14 cellular contexts compared by ENCODE assay signal in genomic region chr1:93905051-93905450, GRCh38. TPM values are rescaled to one million over a fixed set of nuclear protein-coding genes. Genes with fewer than 3 reads are reported as not detected.
A peak's percentile ranks its signal among the peaks of the same experiment; 100 is the strongest.
DNase-seq lines count a peak whose midpoint lies in the region; ATAC-seq, FAIRE-seq and TF ChIP-seq lines count a peak whose summit lies in the region.
"Had no signal": no experiment of that assay in that cellular context is flagged by ENCODE, and none has a peak within 500 bp of the region (broad histone marks: within the 10 kb centered on the region; RNA-seq: fewer than 3 reads in every experiment).

No MANE protein-coding gene starts in this region.

- dilution Hi-C loops in endothelial cell of umbilical vein (cut with MboI; ENCODE audit: extremely low pct_ligation_motif_present, low sequenced_read_pairs): no loop called here

- H3K9ac ChIP-seq in endothelial cell of umbilical vein (replicated peaks; ENCODE audit: extremely low read depth, insufficient read depth, low read length): no peak overlapping the region

- intact Hi-C loops in PC-9 (cut with micrococcal nuclease; ENCODE audit: unreplicated experiment): loop anchor here (5.0 kb wide), 1 partner anchor 902 kb away; no protein-coding TSS in a partner anchor
- intact Hi-C loops in endothelial cell of umbilical vein (cut with micrococcal nuclease): loop anchor here (5.0 to 10.0 kb wide), 2 partner anchors 330 to 512 kb away; partner anchors contain the start of genes ABCD3 and ARHGAP29

- POLR2A ChIA-PET in activated naive CD8-positive, alpha-beta T cell treated with anti-CD3 and anti-CD28 coated beads, Interleukin-2, amount 10 ng/mL, durations not matched to agents 7 days and 5 days (lab: Charles Lee): interaction anchor here (1.6 kb wide), 1 partner anchor 26 kb away, joined by 10 read pairs; the partner anchor contains the start of gene DNTTIP2
- POLR2A ChIA-PET in PC-9 (lab: Charles Lee; ENCODE audit: unreplicated experiment) (interaction anchor here (0.6 kb wide), 1 partner anchor 213 kb away, joined by 3 read pairs; no protein-coding TSS in a partner anchor), endothelial cell of umbilical vein (lab: Charles Lee) (interaction anchor here (1.0 kb wide), 1 partner anchor 26 kb away, joined by 3 read pairs; the partner anchor contains the start of gene DNTTIP2)

- in situ Hi-C loops in KBM-7 (cut with MboI; ENCODE audit: low pct_unique_long_range_greater_than_20kb, low sequenced_read_pairs): no loop called here

- H3K9me3 ChIP-seq in PC-9 (ENCODE audit: insufficient read depth, low read depth) (no peaks in the 10 kb centered on the region; the same call in 1 of the 2 replicates), endothelial cell of umbilical vein (replicated peaks; ENCODE audit: control insufficient read depth, insufficient read depth, low read length) (no peaks in the 10 kb centered on the region)
- H3K9me3 ChIP-seq: body of pancreas, tibial nerve had no signal

- H3K4me1 ChIP-seq in PC-9 (replicated peaks; ENCODE audit: insufficient read depth) (peaks cover 40% of the 10 kb centered on the region), endothelial cell of umbilical vein (ENCODE audit: control insufficient read depth, extremely low read depth, insufficient read depth, low read length) (peaks cover 46% of the 10 kb centered on the region)

- H3K79me2 ChIP-seq in PC-9 (ENCODE audit: low read depth) (peaks cover 92% of the 10 kb centered on the region), endothelial cell of umbilical vein (ENCODE audit: control insufficient read depth, insufficient read depth, low read length) (peaks cover 79% of the 10 kb centered on the region)

- DNase-seq in activated naive CD8-positive, alpha-beta T cell treated with anti-CD3 and anti-CD28 coated beads, Interleukin-2, amount 10 ng/mL, durations not matched to agents 7 days and 5 days: no peak
- DNase-seq in activated naive CD8-positive, alpha-beta T cell treated with anti-CD3 and anti-CD28 coated beads for 36 hours: no peak
- DNase-seq in PC-9 (peak in 1 of 2 experiments; percentile 34), endothelial cell of umbilical vein (ENCODE audit: low read depth, low spot score) (peak; percentile 56), KBM-7 (no peak)
- DNase-seq in stimulated activated effector memory CD8-positive, alpha-beta T cell treated with anti-CD3 and anti-CD28 coated beads, Interleukin-12 subunit alpha, Interleukin-12 subunit beta, amount 100 ng/mL, for 72 hours (ENCODE audit: low spot score in 2 of 2): no peak
- DNase-seq: activated CD4-positive, CD25-positive, alpha-beta regulatory T cell treated with anti-CD3 and anti-CD28 coated beads, Interleukin-2, amount 50 U/mL, for 72 hours; effector CD8-positive, alpha-beta T cell; kidney; NK-92 treated with Interleukin-12 subunit alpha and Interleukin-12 subunit beta, amount 100 ng/mL, for 24 hours had no signal

- H2AFZ ChIP-seq in PC-9 (no peak overlapping the region), endothelial cell of umbilical vein (ENCODE audit: low read depth, low read length) (no peak overlapping the region)

- H3F3A ChIP-seq in PC-9 (ENCODE audit: insufficient read depth, low read depth): peaks cover 52% of the 10 kb centered on the region

- TF ChIP-seq CTCF in PC-9 (conservative IDR thresholded peaks at IDR 0.05) (no peak), endothelial cell of umbilical vein (IDR thresholded peaks at IDR 0.05; ENCODE audit: extremely low read depth in 1 of 2, insufficient read depth in 1 of 2, low read depth in 1 of 2, low read length in 2 of 2) (no peak)

- H4K20me1 ChIP-seq in PC-9 (ENCODE audit: insufficient read depth): peaks cover 73% of the 10 kb centered on the region
- H4K20me1 ChIP-seq in endothelial cell of umbilical vein (replicated peaks; ENCODE audit: control insufficient read depth, extremely low read depth, insufficient read depth, low read length): peaks cover 9% of the 10 kb centered on the region

- peaks cover 35% of the 10 kb centered on the region for H3K4me1 Mint-ChIP-seq in activated naive CD8-positive, alpha-beta T cell treated with anti-CD3 and anti-CD28 coated beads, Interleukin-2, amount 10 ng/mL, durations not matched to agents 7 days and 5 days
- H3K4me1 Mint-ChIP-seq in activated naive CD8-positive, alpha-beta T cell treated with anti-CD3 and anti-CD28 coated beads for 36 hours: peaks cover 34% of the 10 kb centered on the region
- H3K4me1 Mint-ChIP-seq in stimulated activated effector memory CD8-positive, alpha-beta T cell treated with anti-CD3 and anti-CD28 coated beads, Interleukin-12 subunit alpha, Interleukin-12 subunit beta, amount 100 ng/mL, for 72 hours: peaks cover 38% of the 10 kb centered on the region

- H3K36me3 Mint-ChIP-seq in activated naive CD8-positive, alpha-beta T cell treated with anti-CD3 and anti-CD28 coated beads, Interleukin-2, amount 10 ng/mL, durations not matched to agents 7 days and 5 days: peaks cover 9% of the 10 kb centered on the region
- peaks cover 9% of the 10 kb centered on the region for H3K36me3 Mint-ChIP-seq in activated naive CD8-positive, alpha-beta T cell treated with anti-CD3 and anti-CD28 coated beads for 36 hours
- H3K36me3 Mint-ChIP-seq in stimulated activated effector memory CD8-positive, alpha-beta T cell treated with anti-CD3 and anti-CD28 coated beads, Interleukin-12 subunit alpha, Interleukin-12 subunit beta, amount 100 ng/mL, for 72 hours: peaks cover 20% of the 10 kb centered on the region

- no peaks in the 10 kb centered on the region for H3K9me1 ChIP-seq in endothelial cell of umbilical vein (replicated peaks; ENCODE audit: control insufficient read depth, extremely low read depth, insufficient read depth, low read length)

- BruUV-seq in PC-9 (replicated peaks; lab: Mats Ljungman, UMichigan): no TSS peak
- no TSS peak for BruUV-seq in endothelial cell of umbilical vein (replicated peaks; lab: Mats Ljungman, UMichigan)

- FAIRE-seq in endothelial cell of umbilical vein (lab: Jason Lieb, UNC): no peak
- FAIRE-seq: kidney had no signal

- H3K4me3 ChIP-seq in PC-9: peak overlapping the region; percentile 68; the same call in 1 of the 2 replicates
- no peak overlapping the region for H3K4me3 ChIP-seq in endothelial cell of umbilical vein (replicated peaks in 1 of 3; ENCODE audit: insufficient read depth in 1 of 3, low read depth in 1 of 3, low read length in 3 of 3)
- H3K4me3 ChIP-seq: body of pancreas, tibial nerve had no signal

- no peaks in the 10 kb centered on the region for H3K9me2 ChIP-seq in PC-9 (ENCODE audit: insufficient read depth)

- peak overlapping the region; percentile 80 for H3K27ac ChIP-seq in PC-9
- H3K27ac ChIP-seq in endothelial cell of umbilical vein (ENCODE audit: insufficient read depth, low read depth, low read length): no peak overlapping the region

- H3K27me3 ChIP-seq in PC-9 (ENCODE audit: insufficient read depth, low read depth) (no peaks in the 10 kb centered on the region), endothelial cell of umbilical vein (ENCODE audit: control insufficient read depth in 2 of 2, insufficient read depth in 2 of 2, low read length in 2 of 2) (no peaks in the 10 kb centered on the region)
- H3K27me3 ChIP-seq: body of pancreas, tibial nerve had no signal

- no peak overlapping the region for H3K27ac Mint-ChIP-seq in activated naive CD8-positive, alpha-beta T cell treated with anti-CD3 and anti-CD28 coated beads, Interleukin-2, amount 10 ng/mL, durations not matched to agents 7 days and 5 days
- H3K27ac Mint-ChIP-seq in activated naive CD8-positive, alpha-beta T cell treated with anti-CD3 and anti-CD28 coated beads for 36 hours: no peak overlapping the region
- H3K27ac Mint-ChIP-seq in stimulated activated effector memory CD8-positive, alpha-beta T cell treated with anti-CD3 and anti-CD28 coated beads, Interleukin-12 subunit alpha, Interleukin-12 subunit beta, amount 100 ng/mL, for 72 hours: peak overlapping the region; percentile 76

- ATAC-seq in activated naive CD8-positive, alpha-beta T cell treated with anti-CD3 and anti-CD28 coated beads, Interleukin-2, amount 10 ng/mL, durations not matched to agents 7 days and 5 days (ENCODE audit: low read depth): no peak
- ATAC-seq in stimulated activated effector memory CD8-positive, alpha-beta T cell treated with anti-CD3 and anti-CD28 coated beads, Interleukin-12 subunit alpha, Interleukin-12 subunit beta, amount 100 ng/mL, for 72 hours: no peak
- ATAC-seq in GM18907 (IDR thresholded peaks at IDR 0.05; ENCODE audit: unreplicated experiment): no peak
- ATAC-seq in GM18867 (IDR thresholded peaks at IDR 0.05; ENCODE audit: unreplicated experiment): no peak
- ATAC-seq: body of pancreas had no signal

- H3K4me2 ChIP-seq in PC-9: peak overlapping the region; percentile 92
- H3K4me2 ChIP-seq in endothelial cell of umbilical vein (ENCODE audit: insufficient read depth, low read length): peak overlapping the region; percentile 96

- CTCF ChIA-PET in PC-9 (lab: Charles Lee): no interaction called here
- CTCF ChIA-PET in endothelial cell of umbilical vein (lab: Charles Lee): interaction anchor here (0.8 to 2.4 kb wide), 3 partner anchors 26 to 431 kb away, joined by 4 to 7 read pairs (median 4); partner anchors contain the start of gene DNTTIP2

- peak overlapping the region; percentile 25 for H3K4me3 Mint-ChIP-seq in activated naive CD8-positive, alpha-beta T cell treated with anti-CD3 and anti-CD28 coated beads, Interleukin-2, amount 10 ng/mL, durations not matched to agents 7 days and 5 days
- no peak overlapping the region for H3K4me3 Mint-ChIP-seq in activated naive CD8-positive, alpha-beta T cell treated with anti-CD3 and anti-CD28 coated beads for 36 hours
- peak overlapping the region; percentile 22 for H3K4me3 Mint-ChIP-seq in stimulated activated effector memory CD8-positive, alpha-beta T cell treated with anti-CD3 and anti-CD28 coated beads, Interleukin-12 subunit alpha, Interleukin-12 subunit beta, amount 100 ng/mL, for 72 hours

- TF ChIP-seq POLR2A in endothelial cell of umbilical vein (IDR thresholded peaks at IDR 0.05; ENCODE audit: low read depth, low read length): no peak

- no peaks in the 10 kb centered on the region for H3K27me3 Mint-ChIP-seq in activated naive CD8-positive, alpha-beta T cell treated with anti-CD3 and anti-CD28 coated beads, Interleukin-2, amount 10 ng/mL, durations not matched to agents 7 days and 5 days
- no peaks in the 10 kb centered on the region for H3K27me3 Mint-ChIP-seq in activated naive CD8-positive, alpha-beta T cell treated with anti-CD3 and anti-CD28 coated beads for 36 hours

- peaks cover 65% of the 10 kb centered on the region for H3K36me3 ChIP-seq in PC-9 (ENCODE audit: low read depth)
- peaks cover 0 to 10% of the 10 kb centered on the region in 2 experiments for H3K36me3 ChIP-seq in endothelial cell of umbilical vein (ENCODE audit: control insufficient read depth in 2 of 2, extremely low read depth in 1 of 2, insufficient read depth in 2 of 2, low read length in 2 of 2)

- H3K9me3 Mint-ChIP-seq in activated naive CD8-positive, alpha-beta T cell treated with anti-CD3 and anti-CD28 coated beads, Interleukin-2, amount 10 ng/mL, durations not matched to agents 7 days and 5 days: peaks cover 2% of the 10 kb centered on the region
- peaks cover 3% of the 10 kb centered on the region for H3K9me3 Mint-ChIP-seq in activated naive CD8-positive, alpha-beta T cell treated with anti-CD3 and anti-CD28 coated beads for 36 hours
- H3K9me3 Mint-ChIP-seq in stimulated activated effector memory CD8-positive, alpha-beta T cell treated with anti-CD3 and anti-CD28 coated beads, Interleukin-12 subunit alpha, Interleukin-12 subunit beta, amount 100 ng/mL, for 72 hours: peaks cover under 1% of the 10 kb centered on the region

RNA-seq across cellular contexts. Expression of gene GCLM, which starts 4.2 kb away (rescaled TPM):
- total RNA-seq in activated naive CD8-positive, alpha-beta T cell treated with anti-CD3 and anti-CD28 coated beads, Interleukin-2, amount 10 ng/mL, durations not matched to agents 7 days and 5 days: 10 to 100 TPM; 20.4 to 22.0 TPM
- total RNA-seq in activated naive CD8-positive, alpha-beta T cell treated with anti-CD3 and anti-CD28 coated beads for 36 hours: 10 to 100 TPM; 16.0 to 17.8 TPM
- total RNA-seq in PC-9 (2021) (270 and 272 TPM in 2 replicates), endothelial cell of umbilical vein (45.6 and 55.9 TPM in 2 replicates)
- polyA plus RNA-seq in endothelial cell of umbilical vein: 8.4 and 12.3 TPM in 2 replicates
- 28.8 and 29.7 TPM in 2 replicates for polyA plus RNA-seq in endothelial cell of umbilical vein (2011; cell fraction: cytosol; rRNA removed)
- polyA plus RNA-seq in endothelial cell of umbilical vein (2011; cell fraction: nucleus; rRNA removed): 20.4 and 21.0 TPM in 2 replicates
- polyA plus RNA-seq in endothelial cell of umbilical vein (2012): 27.2 and 47.9 TPM in 2 replicates
- polyA minus RNA-seq in endothelial cell of umbilical vein: 30.2 and 31.0 TPM in 2 replicates
- 13.0 TPM for polyA minus RNA-seq in endothelial cell of umbilical vein (2011; cell fraction: cytosol; rRNA and poly(A)+ RNA removed)
- polyA minus RNA-seq in endothelial cell of umbilical vein (2011; cell fraction: nucleus; rRNA and poly(A)+ RNA removed): 55.3 and 77.6 TPM in 2 replicates

RNA-seq across cellular contexts. Expression of gene DNTTIP2, which starts 26.0 kb away (rescaled TPM):
- 10 to 100 TPM; 55.1 to 61.3 TPM for total RNA-seq in activated naive CD8-positive, alpha-beta T cell treated with anti-CD3 and anti-CD28 coated beads, Interleukin-2, amount 10 ng/mL, durations not matched to agents 7 days and 5 days
- 100 to 1,000 TPM; 114 to 117 TPM for total RNA-seq in activated naive CD8-positive, alpha-beta T cell treated with anti-CD3 and anti-CD28 coated beads for 36 hours
- total RNA-seq in PC-9 (2021): 85.7 and 93.4 TPM in 2 replicates
- 53.7 and 55.5 TPM in 2 replicates for total RNA-seq in endothelial cell of umbilical vein
- polyA plus RNA-seq in endothelial cell of umbilical vein: 3.9 and 8.0 TPM in 2 replicates
- polyA plus RNA-seq in endothelial cell of umbilical vein (2011; cell fraction: cytosol; rRNA removed): 14.5 and 15.8 TPM in 2 replicates
- 35.5 and 42.6 TPM in 2 replicates for polyA plus RNA-seq in endothelial cell of umbilical vein (2011; cell fraction: nucleus; rRNA removed)
- polyA plus RNA-seq in endothelial cell of umbilical vein (2012): 36.7 and 59.7 TPM in 2 replicates
- polyA minus RNA-seq in endothelial cell of umbilical vein: 11.1 and 24.2 TPM in 2 replicates
- 8.5 TPM for polyA minus RNA-seq in endothelial cell of umbilical vein (2011; cell fraction: cytosol; rRNA and poly(A)+ RNA removed)
- 22.3 and 25.3 TPM in 2 replicates for polyA minus RNA-seq in endothelial cell of umbilical vein (2011; cell fraction: nucleus; rRNA and poly(A)+ RNA removed)
